In genomic region chrX:40953369-40953768, GRCh38 we compare ENCODE assay signal across 12 cellular contexts.
DNase-seq lines count a peak whose midpoint lies in the region; ATAC-seq and TF ChIP-seq lines count a peak whose summit lies in the region.
"Had no signal": no experiment of that assay in that cellular context is flagged by ENCODE, and none has a peak within 500 bp of the region (broad histone marks: within the 10 kb centered on the region; RNA-seq: fewer than 3 reads in every experiment).

No MANE protein-coding gene starts in this region.

- no peak for TF ChIP-seq CTCF in GM06990 (IDR thresholded peaks at IDR 0.05; ENCODE audit: insufficient read depth, low read length, poor library complexity, severe bottlenecking)

- no peaks in the 10 kb centered on the region for H3K27me3 ChIP-seq in GM06990 (replicated peaks; ENCODE audit: control insufficient read depth, insufficient read depth, low read length)
- H3K27me3 ChIP-seq: MG63 had no signal

- peaks cover 9% of the 10 kb centered on the region for H3K4me1 Mint-ChIP-seq in activated naive CD8-positive, alpha-beta T cell treated with anti-CD3 and anti-CD28 coated beads, Interleukin-2, amount 10 ng/mL, durations not matched to agents 7 days and 5 days

- peak overlapping the region; percentile 48; the same call in 1 of the 2 replicates for H3K4me3 ChIP-seq in GM06990 (replicated peaks; ENCODE audit: low read depth, low read length)

- H3K4me3 Mint-ChIP-seq in activated naive CD8-positive, alpha-beta T cell treated with anti-CD3 and anti-CD28 coated beads, Interleukin-2, amount 10 ng/mL, durations not matched to agents 7 days and 5 days = peak overlapping the region; percentile 80

- ATAC-seq in GM19043 (IDR thresholded peaks at IDR 0.05; ENCODE audit: low read depth, unreplicated experiment) = peak; percentile 72
- peak; percentile 64 for ATAC-seq in HG03159 (IDR thresholded peaks at IDR 0.05; ENCODE audit: unreplicated experiment)
- ATAC-seq in activated naive CD8-positive, alpha-beta T cell treated with anti-CD3 and anti-CD28 coated beads, Interleukin-2, amount 10 ng/mL, durations not matched to agents 7 days and 5 days (ENCODE audit: low read depth) = no peak
- no peak for ATAC-seq in GM18858 (IDR thresholded peaks at IDR 0.05; ENCODE audit: unreplicated experiment)
- no peak for ATAC-seq in GM21528 (IDR thresholded peaks at IDR 0.05; ENCODE audit: low FRiP score, unreplicated experiment)

- no peaks in the 10 kb centered on the region for H3K27me3 Mint-ChIP-seq in activated naive CD8-positive, alpha-beta T cell treated with anti-CD3 and anti-CD28 coated beads, Interleukin-2, amount 10 ng/mL, durations not matched to agents 7 days and 5 days
- H3K27me3 Mint-ChIP-seq: CD4-positive, CD25-positive, alpha-beta regulatory T cell had no signal

- H3K27ac Mint-ChIP-seq in activated naive CD8-positive, alpha-beta T cell treated with anti-CD3 and anti-CD28 coated beads, Interleukin-2, amount 10 ng/mL, durations not matched to agents 7 days and 5 days = peak overlapping the region; percentile 89
- H3K27ac Mint-ChIP-seq: CD4-positive, CD25-positive, alpha-beta regulatory T cell had no signal

- POLR2A ChIA-PET in activated naive CD8-positive, alpha-beta T cell treated with anti-CD3 and anti-CD28 coated beads, Interleukin-2, amount 10 ng/mL, durations not matched to agents 7 days and 5 days (lab: Charles Lee) = interaction anchor here (1.3 to 1.9 kb wide), 3 partner anchors 57 to 163 kb away, joined by 4 to 10 read pairs (median 4); partner anchors contain the start of gene USP9X

- H3K9me3 Mint-ChIP-seq in activated naive CD8-positive, alpha-beta T cell treated with anti-CD3 and anti-CD28 coated beads, Interleukin-2, amount 10 ng/mL, durations not matched to agents 7 days and 5 days = no peaks in the 10 kb centered on the region

- H3K36me3 Mint-ChIP-seq in activated naive CD8-positive, alpha-beta T cell treated with anti-CD3 and anti-CD28 coated beads, Interleukin-2, amount 10 ng/mL, durations not matched to agents 7 days and 5 days = no peaks in the 10 kb centered on the region
- H3K36me3 Mint-ChIP-seq: CD4-positive, CD25-positive, alpha-beta regulatory T cell had no signal

- DNase-seq in GM06990 (ENCODE audit: extremely low read depth, insufficient read length) (peak; percentile 38), GDM1 (lab: John Stamatoyannopoulos, UW) (no peak)
- no peak for DNase-seq in activated naive CD8-positive, alpha-beta T cell treated with anti-CD3 and anti-CD28 coated beads, Interleukin-2, amount 10 ng/mL, durations not matched to agents 7 days and 5 days
- DNase-seq in stimulated activated naive CD4-positive, alpha-beta T cell (lab: John Stamatoyannopoulos, UW) = no peak
- DNase-seq: activated naive CD4-positive, alpha-beta T cell treated with Interleukin-2 at 50 U/mL for 16 hours; dorsolateral prefrontal cortex; MG63 had no signal

- H3K36me3 ChIP-seq in GM06990 (ENCODE audit: control insufficient read depth, insufficient read depth, low read length) = no peaks in the 10 kb centered on the region
- H3K36me3 ChIP-seq: MG63 had no signal

Comparison
In these comparisons a context has a peak if more than half of its experiments do, and no peak if none do; other contexts are left out.
1. ATAC-seq: peak in GM19043 (single experiment) and HG03159 (single experiment); none in activated naive CD8-positive, alpha-beta T cell treated with anti-CD3 and anti-CD28 coated beads, Interleukin-2, amount 10 ng/mL, durations not matched to agents 7 days and 5 days (single experiment), GM18858 (single experiment) and GM21528 (single experiment).